8 cellular contexts compared by ENCODE assay signal in the genomic region with DNA sequence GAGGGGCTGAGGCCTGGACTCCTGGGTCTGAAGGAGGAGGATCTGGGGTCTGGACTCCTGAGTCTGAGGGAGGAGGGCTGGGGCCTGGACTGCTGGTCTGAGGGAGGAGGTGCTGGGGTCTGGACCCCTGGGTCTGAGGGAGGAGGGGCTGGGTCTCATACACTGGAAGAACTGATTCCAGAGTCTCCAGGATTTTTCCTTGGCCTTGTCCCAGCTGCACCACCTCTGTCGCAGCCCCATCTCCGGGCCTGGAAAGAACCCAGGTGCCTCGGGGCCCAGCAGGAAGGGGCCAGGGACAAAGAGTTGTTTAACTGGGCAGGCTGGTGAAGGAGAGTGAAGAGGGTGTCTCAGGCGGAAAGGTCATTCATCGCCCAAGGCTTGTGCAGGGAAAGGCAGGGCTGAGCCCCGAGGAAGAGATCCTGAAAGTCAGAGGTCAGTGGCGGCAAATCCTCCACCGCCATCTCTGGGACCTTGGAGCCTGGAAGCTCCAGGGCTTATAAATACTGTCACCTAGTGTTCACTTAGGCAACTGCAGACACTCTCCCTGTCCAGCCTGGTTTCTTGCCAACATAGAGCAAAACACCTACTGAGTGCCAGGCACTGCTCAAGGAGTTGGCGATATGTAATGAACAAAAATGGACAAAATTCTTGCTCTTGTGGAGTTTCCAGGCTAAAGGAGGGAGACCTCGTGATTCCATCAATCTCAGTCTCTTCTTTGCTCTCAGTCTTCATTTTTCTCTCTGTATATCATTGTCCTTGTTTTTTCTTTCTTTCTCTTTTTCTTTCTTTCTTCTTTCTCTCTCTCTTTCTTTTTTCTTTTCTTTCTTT. TPM values are rescaled to one million over a fixed set of nuclear protein-coding genes. Genes with fewer than 3 reads are reported as not detected.
A peak's percentile ranks its signal among the peaks of the same experiment; 100 is the strongest.
DNase-seq lines count a peak whose midpoint lies in the region; ATAC-seq and TF ChIP-seq lines count a peak whose summit lies in the region.

No MANE protein-coding gene starts in this region.

- H3K4me1 ChIP-seq in thyroid gland: no peaks in the 10 kb centered on the region

- H3K9me3 ChIP-seq in thyroid gland: no peaks in the 10 kb centered on the region

- no peak for TF ChIP-seq POLR2A in thyroid gland (IDR thresholded peaks at IDR 0.05)

- H3K36me3 ChIP-seq in thyroid gland: no peaks in the 10 kb centered on the region

- peak overlapping the region in 1 of 2 donors; percentile 45 for H3K4me3 Mint-ChIP-seq in effector memory CD8-positive, alpha-beta T cell
- H3K4me3 Mint-ChIP-seq in memory B cell: peak overlapping the region; percentile 51

- H3K27me3 Mint-ChIP-seq in effector memory CD8-positive, alpha-beta T cell: peaks cover 24 to 38% of the 10 kb centered on the region in 2 donors
- peaks cover 3% of the 10 kb centered on the region for H3K27me3 Mint-ChIP-seq in memory B cell

- ATAC-seq in HG02642 (IDR thresholded peaks at IDR 0.05; ENCODE audit: poor library complexity, unreplicated experiment) (peak; percentile 55), memory B cell (ENCODE audit: low read depth) (no peak)
- peak; percentile 57 for ATAC-seq in effector memory CD8-positive, alpha-beta T cell (replicated peaks)

- H3K27ac Mint-ChIP-seq in effector memory CD8-positive, alpha-beta T cell: peak overlapping the region in 1 of 2 donors; percentile 73
- peak overlapping the region; percentile 94 for H3K27ac Mint-ChIP-seq in memory B cell

- no peaks in the 10 kb centered on the region for H3K9me3 Mint-ChIP-seq in effector memory CD8-positive, alpha-beta T cell
- no peaks in the 10 kb centered on the region for H3K9me3 Mint-ChIP-seq in memory B cell

- TF ChIP-seq CTCF in thyroid gland (IDR thresholded peaks at IDR 0.05): peak; percentile 81 to 94 (median 86)

- H3K36me3 Mint-ChIP-seq in effector memory CD8-positive, alpha-beta T cell (ENCODE audit: insufficient read depth): no peaks in the 10 kb centered on the region
- peaks cover 2% of the 10 kb centered on the region for H3K36me3 Mint-ChIP-seq in memory B cell

- H3K27ac ChIP-seq in thyroid gland: no peak overlapping the region

- WGBS in thyroid gland, 2 donors: 16 to 20% methylated on average over 10 of the region's 10 CpGs

- peaks cover 27 to 40% of the 10 kb centered on the region in 2 donors for H3K4me1 Mint-ChIP-seq in effector memory CD8-positive, alpha-beta T cell (ENCODE audit: low read depth in 2 of 2)
- H3K4me1 Mint-ChIP-seq in memory B cell: peaks cover 36% of the 10 kb centered on the region

- intact Hi-C loops in thyroid gland (cut with DNase I): loop anchor here (5.0 kb wide), 1 partner anchor 38 kb away; no protein-coding TSS in a partner anchor

- no peaks in the 10 kb centered on the region for H3K27me3 ChIP-seq in thyroid gland

- H3K4me3 ChIP-seq in thyroid gland (replicated peaks in 1 of 3): no peak overlapping the region

- DNase-seq in DMS53 treated with DMSO at 0.1 percent for 48 hours (lab: John Stamatoyannopoulos, UW; ENCODE audit: unreplicated experiment) (peak; percentile 46), NCI-H345 treated with DMSO at 0.1 percent for 48 hours (lab: John Stamatoyannopoulos, UW; ENCODE audit: unreplicated experiment) (peak; percentile 58), memory B cell (ENCODE audit: low spot score in 2 of 2) (peak; percentile 60 to 64), thyroid gland (peak; percentile 17 to 20), NK-92 (lab: John Stamatoyannopoulos, UW; ENCODE audit: unreplicated experiment) (no peak)
- peak; percentile 66 for DNase-seq in activated CD4-positive, alpha-beta T cell treated with anti-CD3 and anti-CD28 coated beads for 48 hours
- peak; percentile 54 to 62 (median 57) for DNase-seq in effector memory CD8-positive, alpha-beta T cell

RNA-seq across cellular contexts. Expression of gene KCNN4, which starts 4.4 kb away (rescaled TPM):
- 1 to 10 TPM in 2 of 4 donors, under 1 TPM in 2; 0.29 to 1.7 (median 1.0) TPM for total RNA-seq in thyroid gland

RNA-seq across cellular contexts. Expression of gene LYPD5, which starts 17.1 kb away (rescaled TPM):
- total RNA-seq in thyroid gland: 1 to 10 TPM; 1.6 to 7.6 (median 2.5) TPM

RNA-seq across cellular contexts. Expression of gene SMG9, which starts 30.4 kb away (rescaled TPM):
- total RNA-seq in thyroid gland: 10 to 100 TPM; 15.5 to 34.4 (median 18.8) TPM

RNA-seq across cellular contexts. Expression of gene ZNF283, which starts 41.9 kb away (rescaled TPM):
- total RNA-seq in thyroid gland: 10 to 100 TPM in 3 of 4 donors, 1 to 10 TPM in 1; 9.9 to 29.1 (median 18.9) TPM
